In the genomic region with DNA sequence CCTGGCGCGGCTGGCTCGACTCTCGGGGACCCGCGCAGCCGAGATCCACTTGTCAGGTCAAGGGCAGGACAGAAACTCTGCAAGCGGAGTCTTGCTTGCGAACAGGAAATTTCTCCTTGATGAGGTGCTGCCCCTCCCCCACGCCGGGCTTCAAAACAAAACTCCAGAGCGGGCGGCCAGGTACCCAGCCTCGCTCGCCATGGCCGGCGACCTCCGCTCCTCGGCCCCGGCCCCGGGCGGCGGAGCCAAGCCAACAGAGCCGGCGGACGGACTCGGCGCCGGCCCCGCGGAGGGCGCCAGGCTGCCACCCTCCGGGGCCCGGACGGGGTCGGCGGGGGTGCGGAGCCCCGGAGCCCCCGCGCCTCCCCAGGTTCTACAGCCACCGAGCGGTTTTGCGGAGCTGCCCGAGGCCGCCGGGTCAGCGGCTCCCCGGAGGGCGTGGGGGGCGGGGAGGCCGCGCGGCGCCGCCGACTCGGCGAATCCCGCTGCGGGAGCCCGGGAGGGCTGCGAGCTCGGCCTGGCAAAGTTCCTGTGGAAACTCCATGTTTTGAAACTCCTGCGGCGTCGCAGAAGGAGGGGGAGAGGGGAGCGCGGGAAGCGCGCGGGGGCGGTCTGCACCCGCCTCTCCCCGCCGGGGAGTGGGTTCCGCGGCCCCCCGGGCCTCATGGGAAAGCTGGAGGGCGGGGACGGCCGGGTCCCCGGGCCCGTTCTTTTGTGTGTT, we compare ENCODE assay signal across 8 cellular contexts. TPM values are rescaled to one million over a fixed set of nuclear protein-coding genes. Genes with fewer than 3 reads are reported as not detected.
DNase-seq lines count a peak whose midpoint lies in the region; ATAC-seq lines count a peak whose summit lies in the region.

No MANE protein-coding gene starts in this region.

- H2BK120ac ChIP-seq in mesendoderm (ENCODE audit: low read depth, low read length): peak overlapping the region; percentile 73

- peak; percentile 72 for DNase-seq in Right ventricle myocardium inferior (ENCODE audit: missing footprints)
- no peak for DNase-seq in cardiac septum (ENCODE audit: low spot score)
- DNase-seq in NCI-H82 treated with DMSO at 0.1 percent for 48 hours (lab: John Stamatoyannopoulos, UW; ENCODE audit: unreplicated experiment): peak; percentile 14
- peak; percentile 84 for DNase-seq in mesendoderm
- no peak for DNase-seq in T-helper 2 cell

- WGBS in mesendoderm (ENCODE audit: extremely low coverage, insufficient coverage, low lambda C conversion rate): no CpG with 5 or more reads among the region's 84 CpGs
- WGBS in urinary bladder: under 1% methylated on average over 81 of the region's 84 CpGs

- H3K23ac ChIP-seq in mesendoderm (ENCODE audit: low read length): no peak overlapping the region

- H4K8ac ChIP-seq in mesendoderm (ENCODE audit: low read depth, low read length): no peak overlapping the region

- H3K4ac ChIP-seq in mesendoderm (ENCODE audit: low read depth, low read length): peak overlapping the region; percentile 90

- H3K27me3 Mint-ChIP-seq in dendritic cell treated with granulocyte-macrophage colony-stimulating factor and Interleukin-4, amounts not matched to agents 40 ng/mL and 50 ng/mL, for 4 days: peaks cover 5% of the 10 kb centered on the region

- peak overlapping the region; percentile 13 for H3K4me2 ChIP-seq in mesendoderm (ENCODE audit: low read length)

- no peaks in the 10 kb centered on the region for H3K27me3 ChIP-seq in mesendoderm (ENCODE audit: insufficient read depth, low read length, poor library complexity)

- H2BK5ac ChIP-seq in mesendoderm (ENCODE audit: low read length): no peak overlapping the region

- H3K79me1 ChIP-seq in mesendoderm (ENCODE audit: low read length): no peaks in the 10 kb centered on the region

- ATAC-seq in Right ventricle myocardium inferior (peak; percentile 6), HG03095 (IDR thresholded peaks at IDR 0.05; ENCODE audit: unreplicated experiment) (no peak)

- peak overlapping the region; percentile 99 for H3K18ac ChIP-seq in mesendoderm (ENCODE audit: low read length)

- no peaks in the 10 kb centered on the region for H3K4me1 ChIP-seq in mesendoderm (ENCODE audit: control insufficient read depth, low read depth, low read length)
- no peaks in the 10 kb centered on the region for H3K4me1 ChIP-seq in urinary bladder (ENCODE audit: insufficient read depth)

- no peak overlapping the region for H2BK15ac ChIP-seq in mesendoderm (replicated peaks; ENCODE audit: low read depth)

- H3K36me3 Mint-ChIP-seq in dendritic cell treated with granulocyte-macrophage colony-stimulating factor and Interleukin-4, amounts not matched to agents 40 ng/mL and 50 ng/mL, for 4 days (ENCODE audit: low read depth): no peaks in the 10 kb centered on the region

- H3K4me1 Mint-ChIP-seq in dendritic cell treated with granulocyte-macrophage colony-stimulating factor and Interleukin-4, amounts not matched to agents 40 ng/mL and 50 ng/mL, for 4 days (ENCODE audit: low read depth): peaks cover 22% of the 10 kb centered on the region

- H3K27ac ChIP-seq in mesendoderm (ENCODE audit: low read depth, low read length) (peak overlapping the region; percentile 59), urinary bladder (ENCODE audit: low read depth) (peak overlapping the region; percentile 89)

- H3K4me3 Mint-ChIP-seq in dendritic cell treated with granulocyte-macrophage colony-stimulating factor and Interleukin-4, amounts not matched to agents 40 ng/mL and 50 ng/mL, for 4 days: peak overlapping the region; percentile 45

- H3K9me3 Mint-ChIP-seq in dendritic cell treated with granulocyte-macrophage colony-stimulating factor and Interleukin-4, amounts not matched to agents 40 ng/mL and 50 ng/mL, for 4 days: no peaks in the 10 kb centered on the region

- H3K36me3 ChIP-seq in mesendoderm (ENCODE audit: control insufficient read depth, insufficient read depth, low read length): no peaks in the 10 kb centered on the region
- H3K36me3 ChIP-seq in urinary bladder (ENCODE audit: insufficient read depth): no peaks in the 10 kb centered on the region

- no peak overlapping the region for H4K5ac ChIP-seq in mesendoderm (ENCODE audit: low read length)

- no peak overlapping the region for H2AK5ac ChIP-seq in mesendoderm (ENCODE audit: low read length)

- H3K4me3 ChIP-seq in mesendoderm (ENCODE audit: low read length) (no peak overlapping the region), urinary bladder (ENCODE audit: low read depth, low read length) (peak overlapping the region; percentile 55)

- peak overlapping the region; percentile 85 for H3K56ac ChIP-seq in mesendoderm (ENCODE audit: low read length)

- peak overlapping the region; percentile 57 for H3K9ac ChIP-seq in mesendoderm (ENCODE audit: low read length)

- intact Hi-C loops in Right ventricle myocardium inferior (cut with DNase I): loop anchor here (2.0 kb wide), 1 partner anchor 43 kb away; no protein-coding TSS in a partner anchor
- intact Hi-C loops in cardiac septum (cut with DNase I): loop anchor here (2.0 to 10.0 kb wide), 2 partner anchors 41 to 375 kb away; no protein-coding TSS in a partner anchor
- intact Hi-C loops in dendritic cell treated with granulocyte-macrophage colony-stimulating factor and Interleukin-4, amounts not matched to agents 40 ng/mL and 50 ng/mL, for 4 days (cut with micrococcal nuclease): loop anchor here (5.0 kb wide), 1 partner anchor 43 kb away; no protein-coding TSS in a partner anchor

- no peak overlapping the region for H3K27ac Mint-ChIP-seq in dendritic cell treated with granulocyte-macrophage colony-stimulating factor and Interleukin-4, amounts not matched to agents 40 ng/mL and 50 ng/mL, for 4 days

- H3K79me2 ChIP-seq in mesendoderm (ENCODE audit: control insufficient read depth, insufficient read depth, low read length): no peaks in the 10 kb centered on the region

RNA-seq across cellular contexts. Expression of a gene that starts 11.7 kb away (rescaled TPM):
- total RNA-seq in Right ventricle myocardium inferior: 16.9 TPM
- 24.2 TPM for total RNA-seq in cardiac septum
- 14.6 TPM for polyA plus RNA-seq in mesendoderm (2013, experiment 1 of 2)
- 14.9 TPM for polyA plus RNA-seq in mesendoderm (2013, experiment 2 of 2)
- total RNA-seq in urinary bladder: 26.5 TPM
- 20.8 TPM for polyA plus RNA-seq in urinary bladder

Comparison
In these comparisons a context has a peak if more than half of its experiments do, and no peak if none do; other contexts are left out.
1. DNase-seq: peak in Right ventricle myocardium inferior (single experiment), NCI-H82 treated with DMSO at 0.1 percent for 48 hours (single experiment) and mesendoderm (single experiment); none in cardiac septum (single experiment) and T-helper 2 cell (0 of 5).